10 cellular contexts compared by ENCODE assay signal in genomic region chr16:2195316-2196161, GRCh38. TPM values are rescaled to one million over a fixed set of nuclear protein-coding genes. Genes with fewer than 3 reads are reported as not detected.
DNase-seq lines count a peak whose midpoint lies in the region; ATAC-seq and TF ChIP-seq lines count a peak whose summit lies in the region.
"Had no signal": no experiment of that assay in that cellular context is flagged by ENCODE, and none has a peak within 500 bp of the region (broad histone marks: within the 10 kb centered on the region; RNA-seq: fewer than 3 reads in every experiment).

No MANE protein-coding gene starts in this region.

- H3K27me3 ChIP-seq in iPS DF 6.9 (ENCODE audit: control insufficient read depth, insufficient read depth, low read length) = peaks cover 7% of the 10 kb centered on the region; the same call in 1 of the 2 replicates
- H3K27me3 ChIP-seq in smooth muscle cell (ENCODE audit: low read depth) = peaks cover 43% of the 10 kb centered on the region

- in situ Hi-C loops in ACHN (cut with HindIII; ENCODE audit: low pct_ligation_motif_present, low pct_unique_long_range_greater_than_20kb, low sequenced_read_pairs) = no loop called here

- no peak for ATAC-seq in HG02970 (IDR thresholded peaks at IDR 0.05; ENCODE audit: low FRiP score, unreplicated experiment)

- WGBS in iPS DF 6.9 (ENCODE audit: insufficient coverage, insufficient read length) = no CpG with 5 or more reads among the region's 49 CpGs
- 7% methylated on average over 45 of the region's 49 CpGs for WGBS in smooth muscle cell (ENCODE audit: low lambda C conversion rate)

- H3K4me1 ChIP-seq in iPS DF 6.9 (ENCODE audit: control insufficient read depth, insufficient read depth, low read length) (peaks cover 5% of the 10 kb centered on the region; the same call in 1 of the 2 replicates), smooth muscle cell (ENCODE audit: low read depth) (no peaks in the 10 kb centered on the region)

- no peaks in the 10 kb centered on the region for H3F3A ChIP-seq in smooth muscle cell (ENCODE audit: low read depth)

- TF ChIP-seq CTCF in VCaP (conservative IDR thresholded peaks at IDR 0.05) (no peak), smooth muscle cell (IDR thresholded peaks at IDR 0.05; ENCODE audit: borderline replicate concordance, insufficient read depth, poor library complexity, severe bottlenecking) (no peak)

- DNase-seq in NCI-H748 (lab: John Stamatoyannopoulos, UW; ENCODE audit: unreplicated experiment) = peak; percentile 20
- DNase-seq in NCI-H748 treated with DMSO at 0.1 percent for 48 hours (lab: John Stamatoyannopoulos, UW) = no peak
- no peak for DNase-seq in iPS DF 6.9 (ENCODE audit: low read depth, low spot score)
- DNase-seq in smooth muscle cell (lab: John Stamatoyannopoulos, UW; ENCODE audit: unreplicated experiment) = no peak
- DNase-seq in NCI-H2196 treated with DMSO at 0.1 percent for 48 hours (lab: John Stamatoyannopoulos, UW; ENCODE audit: unreplicated experiment) = no peak
- no peak for DNase-seq in ACHN
- DNase-seq: SIG-M5; stimulated activated CD8-positive, alpha-beta memory T cell treated with anti-CD3 and anti-CD28 coated beads, Interleukin-4, amount 100 ng/mL, for 48 hours had no signal

- peak overlapping the region; percentile 88 for H3K4me2 ChIP-seq in smooth muscle cell

- H4K20me1 ChIP-seq in smooth muscle cell (ENCODE audit: low read depth) = no peaks in the 10 kb centered on the region

- H3K4me3 ChIP-seq in iPS DF 6.9 (ENCODE audit: low read length) (peak overlapping the region; percentile 57; the same call in 1 of the 2 replicates), smooth muscle cell (peak overlapping the region; percentile 46)

- no peaks in the 10 kb centered on the region for H3K9me3 ChIP-seq in iPS DF 6.9 (ENCODE audit: control insufficient read depth, insufficient read depth, low read length)
- no peaks in the 10 kb centered on the region for H3K9me3 ChIP-seq in smooth muscle cell (replicated peaks; ENCODE audit: low read depth)

- H2AFZ ChIP-seq in smooth muscle cell (ENCODE audit: low read depth) = no peak overlapping the region

- H3K27ac ChIP-seq in VCaP (peak overlapping the region; percentile 64), iPS DF 6.9 (ENCODE audit: low read length) (no peak overlapping the region), smooth muscle cell (ENCODE audit: low read depth) (no peak overlapping the region)

- H3K9ac ChIP-seq in smooth muscle cell (ENCODE audit: low read depth) = no peak overlapping the region

- H3K36me3 ChIP-seq in iPS DF 6.9 (ENCODE audit: control insufficient read depth, insufficient read depth, low read length) = no peaks in the 10 kb centered on the region
- H3K36me3 ChIP-seq in smooth muscle cell (ENCODE audit: low read depth) = no peaks in the 10 kb centered on the region

- no peaks in the 10 kb centered on the region for H3K79me2 ChIP-seq in smooth muscle cell (ENCODE audit: low read depth)

RNA-seq across cellular contexts. Expression of gene CASKIN1, which starts 0.9 kb away (rescaled TPM):
- total RNA-seq in smooth muscle cell = 0.45 TPM in 2 replicates
- polyA plus RNA-seq in smooth muscle cell = 0.09 and 0.77 TPM in 2 replicates

RNA-seq across cellular contexts. Expression of gene MLST8, which starts 9.7 kb away (rescaled TPM):
- 37.2 and 38.1 TPM in 2 replicates for total RNA-seq in smooth muscle cell
- 61.8 and 67.0 TPM in 2 replicates for polyA plus RNA-seq in smooth muscle cell

RNA-seq across cellular contexts. Expression of gene BRICD5, which starts 15.1 kb away (rescaled TPM):
- 2.0 and 2.4 TPM in 2 replicates for total RNA-seq in smooth muscle cell
- polyA plus RNA-seq in smooth muscle cell = 4.7 and 14.1 TPM in 2 replicates

RNA-seq across cellular contexts. Expression of gene PGP, which starts 19.1 kb away (rescaled TPM):
- 17.2 and 21.6 TPM in 2 replicates for total RNA-seq in smooth muscle cell
- 30.1 and 32.9 TPM in 2 replicates for polyA plus RNA-seq in smooth muscle cell

RNA-seq across cellular contexts. Expression of gene E4F1, which starts 27.9 kb away (rescaled TPM):
- total RNA-seq in smooth muscle cell = 12.1 and 17.1 TPM in 2 replicates
- 22.4 and 25.9 TPM in 2 replicates for polyA plus RNA-seq in smooth muscle cell
